In genomic region chr2:147294825-147295392, GRCh38 we compare ENCODE assay signal across 13 cellular contexts.
A peak's percentile ranks its signal among the peaks of the same experiment; 100 is the strongest.
DNase-seq lines count a peak whose midpoint lies in the region; FAIRE-seq and TF ChIP-seq lines count a peak whose summit lies in the region.
"Had no signal": no experiment of that assay in that cellular context is flagged by ENCODE, and none has a peak within 500 bp of the region (broad histone marks: within the 10 kb centered on the region; RNA-seq: fewer than 3 reads in every experiment).

No MANE protein-coding gene starts in this region.

- H3K27ac Mint-ChIP-seq in activated naive CD4-positive, alpha-beta T cell treated with anti-CD3 and anti-CD28 coated beads for 36 hours, result peak overlapping the region; percentile 86
- H3K27ac Mint-ChIP-seq in activated T-helper 2 cell treated with anti-CD3 and anti-CD28 coated beads, Interferon-gamma antibody, Interleukin-2, Interleukin-4, amounts not matched to agents 10 μg/mL and 5 μg/mL and 100 μg/mL, durations not matched to agents 14 hours and 24 hours and 36 hours, result peak overlapping the region; percentile 65

- no peak for FAIRE-seq in H54 (lab: Jason Lieb, UNC)
- FAIRE-seq: kidney had no signal

- H3K4me3 Mint-ChIP-seq in activated naive CD4-positive, alpha-beta T cell treated with anti-CD3 and anti-CD28 coated beads for 36 hours, result no peak overlapping the region
- peak overlapping the region; percentile 11 for H3K4me3 Mint-ChIP-seq in activated T-helper 2 cell treated with anti-CD3 and anti-CD28 coated beads, Interferon-gamma antibody, Interleukin-2, Interleukin-4, amounts not matched to agents 10 μg/mL and 5 μg/mL and 100 μg/mL, durations not matched to agents 14 hours and 24 hours and 36 hours (ENCODE audit: low read depth)

- no peak for DNase-seq in activated naive CD4-positive, alpha-beta T cell treated with anti-CD3 and anti-CD28 coated beads for 36 hours
- DNase-seq in activated naive CD4-positive, alpha-beta T cell (lab: John Stamatoyannopoulos, UW), result no peak
- DNase-seq in M059J (ENCODE audit: low read depth), result peak; percentile 1
- DNase-seq in activated T-helper 2 cell treated with anti-CD3 and anti-CD28 coated beads, Interferon-gamma antibody, Interleukin-2, Interleukin-4, amounts not matched to agents 10 μg/mL and 5 μg/mL and 100 μg/mL, durations not matched to agents 14 hours and 24 hours and 36 hours (ENCODE audit: low spot score), result no peak
- peak; percentile 96 for DNase-seq in renal cortical epithelial cell (ENCODE audit: low read depth)
- DNase-seq in H54 (ENCODE audit: insufficient read length, low spot score), result no peak
- no peak for DNase-seq in stimulated activated CD4-positive, alpha-beta T cell treated with anti-CD3 and anti-CD28 coated beads, Interleukin-2, amount 100 ng/mL, for 48 hours
- DNase-seq in NCI-H510A (lab: John Stamatoyannopoulos, UW), result no peak
- DNase-seq: activated CD4-positive, alpha-beta T cell treated with anti-CD3 and anti-CD28 coated beads for 4 hours; DMS 273 treated with DMSO at 0.1 percent for 48 hours; kidney; NCI-H1436 treated with DMSO at 0.1 percent for 48 hours; NCI-H524 treated with DMSO at 0.1 percent for 48 hours had no signal

- no peaks in the 10 kb centered on the region for H3K9me3 Mint-ChIP-seq in activated naive CD4-positive, alpha-beta T cell treated with anti-CD3 and anti-CD28 coated beads for 36 hours
- peaks cover 19% of the 10 kb centered on the region for H3K9me3 Mint-ChIP-seq in activated T-helper 2 cell treated with anti-CD3 and anti-CD28 coated beads, Interferon-gamma antibody, Interleukin-2, Interleukin-4, amounts not matched to agents 10 μg/mL and 5 μg/mL and 100 μg/mL, durations not matched to agents 14 hours and 24 hours and 36 hours

- intact Hi-C loops in activated naive CD4-positive, alpha-beta T cell treated with anti-CD3 and anti-CD28 coated beads for 36 hours (cut with micrococcal nuclease), result loop anchor here (1.0 to 10.0 kb wide), 4 partner anchors 32 to 1350 kb away; partner anchors contain the start of gene EPC2
- intact Hi-C loops in activated T-helper 2 cell treated with anti-CD3 and anti-CD28 coated beads, Interferon-gamma antibody, Interleukin-2, Interleukin-4, amounts not matched to agents 10 μg/mL and 5 μg/mL and 100 μg/mL, durations not matched to agents 14 hours and 24 hours and 36 hours (cut with micrococcal nuclease), result loop anchor here (1.0 to 10.0 kb wide), 7 partner anchors 32 to 1230 kb away; partner anchors contain the start of genes MBD5 and ORC4

- peaks cover 4% of the 10 kb centered on the region for H3K36me3 Mint-ChIP-seq in activated naive CD4-positive, alpha-beta T cell treated with anti-CD3 and anti-CD28 coated beads for 36 hours (ENCODE audit: low read depth)
- peaks cover 28% of the 10 kb centered on the region for H3K36me3 Mint-ChIP-seq in activated T-helper 2 cell treated with anti-CD3 and anti-CD28 coated beads, Interferon-gamma antibody, Interleukin-2, Interleukin-4, amounts not matched to agents 10 μg/mL and 5 μg/mL and 100 μg/mL, durations not matched to agents 14 hours and 24 hours and 36 hours (ENCODE audit: low read depth)

- H3K27me3 Mint-ChIP-seq in activated naive CD4-positive, alpha-beta T cell treated with anti-CD3 and anti-CD28 coated beads for 36 hours (ENCODE audit: low read depth), result no peaks in the 10 kb centered on the region
- H3K27me3 Mint-ChIP-seq in activated T-helper 2 cell treated with anti-CD3 and anti-CD28 coated beads, Interferon-gamma antibody, Interleukin-2, Interleukin-4, amounts not matched to agents 10 μg/mL and 5 μg/mL and 100 μg/mL, durations not matched to agents 14 hours and 24 hours and 36 hours (ENCODE audit: low read depth), result no peaks in the 10 kb centered on the region

- CTCF ChIA-PET in activated naive CD4-positive, alpha-beta T cell treated with anti-CD3 and anti-CD28 coated beads for 36 hours (lab: Charles Lee), result no interaction called here

- TF ChIP-seq POLR2A in H54 (IDR thresholded peaks at IDR 0.05; ENCODE audit: low read depth, low read length), result no peak

- H3K4me1 Mint-ChIP-seq in activated naive CD4-positive, alpha-beta T cell treated with anti-CD3 and anti-CD28 coated beads for 36 hours (ENCODE audit: low read depth), result peaks cover 63% of the 10 kb centered on the region
- H3K4me1 Mint-ChIP-seq in activated T-helper 2 cell treated with anti-CD3 and anti-CD28 coated beads, Interferon-gamma antibody, Interleukin-2, Interleukin-4, amounts not matched to agents 10 μg/mL and 5 μg/mL and 100 μg/mL, durations not matched to agents 14 hours and 24 hours and 36 hours (ENCODE audit: low read depth), result peaks cover 76% of the 10 kb centered on the region

Comparison
In these comparisons a context has a peak if more than half of its experiments do, and no peak if none do; other contexts are left out.
1. DNase-seq: peak in M059J (single experiment) and renal cortical epithelial cell (single experiment); none in activated naive CD4-positive, alpha-beta T cell treated with anti-CD3 and anti-CD28 coated beads for 36 hours (single experiment), activated naive CD4-positive, alpha-beta T cell (0 of 4), activated T-helper 2 cell treated with anti-CD3 and anti-CD28 coated beads, Interferon-gamma antibody, Interleukin-2, Interleukin-4, amounts not matched to agents 10 μg/mL and 5 μg/mL and 100 μg/mL, durations not matched to agents 14 hours and 24 hours and 36 hours (single experiment), H54 (single experiment), stimulated activated CD4-positive, alpha-beta T cell treated with anti-CD3 and anti-CD28 coated beads, Interleukin-2, amount 100 ng/mL, for 48 hours (0 of 2) and NCI-H510A (single experiment).